ENCODE assay signal across 12 cellular contexts in genomic region chr9:107141967-107142366, GRCh38.
DNase-seq lines count a peak whose midpoint lies in the region; ATAC-seq, FAIRE-seq and TF ChIP-seq lines count a peak whose summit lies in the region.
"Had no signal": no experiment of that assay in that cellular context is flagged by ENCODE, and none has a peak within 500 bp of the region (broad histone marks: within the 10 kb centered on the region; RNA-seq: fewer than 3 reads in every experiment).

No MANE protein-coding gene starts in this region.

- TF ChIP-seq POLR2A in HepG2 (IDR thresholded peaks at IDR 0.05; ENCODE audit: insufficient read depth in 1 of 2, low read depth in 2 of 2, low read length in 2 of 2) (no peak), body of pancreas (IDR thresholded peaks at IDR 0.05) (no peak)

- no peak for FAIRE-seq in HepG2 (lab: Jason Lieb, UNC)

- no peak for TF ChIP-seq EP300 in HepG2 (IDR thresholded peaks at IDR 0.05; ENCODE audit: low read depth in 2 of 2, low read length in 2 of 2)
- TF ChIP-seq EP300 in HepG2 (CRISPR knock-in tag; IDR thresholded peaks at IDR 0.05; ENCODE audit: borderline replicate concordance), result no peak

- no peak for ATAC-seq in Panc1
- no peak for ATAC-seq in HepG2
- ATAC-seq in body of pancreas, result no peak
- no peak for ATAC-seq in HG02678 (IDR thresholded peaks at IDR 0.05; ENCODE audit: unreplicated experiment)

- no TSS peak for BruUV-seq in Panc1 (replicated peaks; lab: Mats Ljungman, UMichigan)
- BruUV-seq in HepG2 (replicated peaks; lab: Mats Ljungman, UMichigan), result no TSS peak

- 11% methylated on average over 5 of the region's 5 CpGs for WGBS in HepG2 (ENCODE audit: low lambda C conversion rate)
- 58 to 75% methylated on average over 5 of the region's 5 CpGs for WGBS in body of pancreas, 2 donors

- TF ChIP-seq CTCF in left ventricle myocardium inferior (IDR thresholded peaks at IDR 0.05; ENCODE audit: borderline replicate concordance) (no peak), right atrium auricular region (IDR thresholded peaks at IDR 0.05) (no peak), Panc1 (IDR thresholded peaks at IDR 0.05) (peak; percentile 23; the same call in 1 of the 2 replicates), HepG2 (CRISPR knock-in tag; IDR thresholded peaks at IDR 0.05) (no peak), body of pancreas (IDR thresholded peaks at IDR 0.05) (no peak)

- H3K36me3 ChIP-seq in left ventricle myocardium inferior, result no peaks in the 10 kb centered on the region
- no peaks in the 10 kb centered on the region for H3K36me3 ChIP-seq in right atrium auricular region
- H3K36me3 ChIP-seq in Panc1 (ENCODE audit: control insufficient read depth, insufficient read depth, low read length), result no peaks in the 10 kb centered on the region
- H3K36me3 ChIP-seq in HepG2 (replicated peaks in 1 of 2; ENCODE audit: control insufficient read depth in 1 of 2, insufficient read depth in 2 of 2, low read length in 2 of 2), result no peaks in the 10 kb centered on the region
- H3K36me3 ChIP-seq in body of pancreas (replicated peaks in 1 of 2; ENCODE audit: insufficient read depth in 1 of 2, low read depth in 2 of 2), result no peaks in the 10 kb centered on the region

- no peak for TF ChIP-seq RAD21 in HepG2 (CRISPR knock-in tag; IDR thresholded peaks at IDR 0.05)

- H3K27me3 ChIP-seq in left ventricle myocardium inferior (ENCODE audit: low read depth), result no peaks in the 10 kb centered on the region
- H3K27me3 ChIP-seq in right atrium auricular region, result no peaks in the 10 kb centered on the region
- no peaks in the 10 kb centered on the region; the same call in 1 of the 2 replicates for H3K27me3 ChIP-seq in Panc1 (ENCODE audit: control insufficient read depth, insufficient read depth, low read length)
- peaks cover 0 to 2% of the 10 kb centered on the region in 2 experiments; a peak in 1 of 5 replicates for H3K27me3 ChIP-seq in HepG2 (ENCODE audit: control insufficient read depth in 1 of 2, insufficient read depth in 2 of 2, low read length in 2 of 2)
- no peaks in the 10 kb centered on the region for H3K27me3 ChIP-seq in body of pancreas

- H3K4me1 ChIP-seq in left ventricle myocardium inferior (peaks cover 13% of the 10 kb centered on the region), right atrium auricular region (peaks cover 0 to 14% of the 10 kb centered on the region in 2 donors), Panc1 (ENCODE audit: control insufficient read depth, insufficient read depth, low read length) (no peaks in the 10 kb centered on the region), HepG2 (ENCODE audit: insufficient read depth, low read length) (no peaks in the 10 kb centered on the region), body of pancreas (no peaks in the 10 kb centered on the region)

- DNase-seq in left ventricle myocardium inferior, result no peak
- no peak for DNase-seq in right atrium auricular region (ENCODE audit: low spot score)
- no peak for DNase-seq in Panc1 (ENCODE audit: low read depth, low spot score)
- DNase-seq in fibroblast of peridontal ligament (ENCODE audit: extremely low read depth), result peak; percentile 24
- DNase-seq in HepG2 (ENCODE audit: low spot score), result no peak
- DNase-seq in GM03348 (ENCODE audit: low spot score), result no peak
- no peak for DNase-seq in body of pancreas
- DNase-seq: activated T-cell treated with anti-CD3 and anti-CD28 coated beads, Interleukin-2, amount 50 U/mL, for 1 hour; NCI-H510A treated with DMSO at 0.1 percent for 48 hours; T1000 had no signal

- no peaks in the 10 kb centered on the region for H3K9me3 ChIP-seq in left ventricle myocardium inferior (replicated peaks)
- H3K9me3 ChIP-seq in right atrium auricular region, result no peaks in the 10 kb centered on the region
- no peaks in the 10 kb centered on the region for H3K9me3 ChIP-seq in Panc1 (ENCODE audit: control insufficient read depth, insufficient read depth, low read depth, low read length)
- no peaks in the 10 kb centered on the region for H3K9me3 ChIP-seq in HepG2 (ENCODE audit: low read length)
- H3K9me3 ChIP-seq in body of pancreas, result no peaks in the 10 kb centered on the region

- no peaks in the 10 kb centered on the region for H4K20me1 ChIP-seq in HepG2 (ENCODE audit: insufficient read depth, low read length)

- CTCF ChIA-PET in Panc1 (lab: Charles Lee) (no interaction called here), HepG2 (lab: Yijun Ruan, JAX; ENCODE audit: low intra/inter-chr PET ratio, low total read pairs) (no interaction called here)

- H3K9ac ChIP-seq in HepG2 (ENCODE audit: insufficient read depth, low read depth, low read length), result no peak overlapping the region

- H2AFZ ChIP-seq in HepG2 (ENCODE audit: low read length), result no peak overlapping the region

- no peak overlapping the region for H3K4me3 ChIP-seq in left ventricle myocardium inferior
- H3K4me3 ChIP-seq in right atrium auricular region, result no peak overlapping the region
- H3K4me3 ChIP-seq in Panc1 (ENCODE audit: low read depth in 2 of 2, low read length in 2 of 2), result no peak overlapping the region
- no peak overlapping the region for H3K4me3 ChIP-seq in HepG2 (replicated peaks in 1 of 3; ENCODE audit: insufficient read depth in 1 of 3, low read depth in 2 of 3, low read length in 3 of 3)
- no peak overlapping the region for H3K4me3 ChIP-seq in body of pancreas

- intact Hi-C loops in left ventricle myocardium inferior (cut with micrococcal nuclease) (no loop called here), Panc1 (cut with micrococcal nuclease; ENCODE audit: unreplicated experiment) (no loop called here), HepG2 (cut with micrococcal nuclease; ENCODE audit: unreplicated experiment) (no loop called here), body of pancreas (cut with DNase I) (no loop called here)

- in situ Hi-C loops in Panc1 (cut with HindIII; ENCODE audit: low pct_unique_long_range_greater_than_20kb, low sequenced_read_pairs) (no loop called here), HepG2 (cut with HindIII; ENCODE audit: extremely low pct_ligation_motif_present, low pct_unique_long_range_greater_than_20kb) (no loop called here)

- no peaks in the 10 kb centered on the region for H3K79me2 ChIP-seq in HepG2 (ENCODE audit: insufficient read depth, low read length)

- POLR2A ChIA-PET in Panc1 (lab: Charles Lee) (no interaction called here), HepG2 (lab: Yijun Ruan, JAX) (no interaction called here)

- H3K27ac ChIP-seq in left ventricle myocardium inferior (replicated peaks) (peak overlapping the region; percentile 47), right atrium auricular region (no peak overlapping the region), Panc1 (ENCODE audit: low read length) (no peak overlapping the region), HepG2 (ENCODE audit: extremely low read length, insufficient read depth, low read length) (no peak overlapping the region), body of pancreas (no peak overlapping the region)
- H3K27ac ChIP-seq: HL-60 had no signal

- no peak overlapping the region for H3K4me2 ChIP-seq in HepG2 (ENCODE audit: low read depth, low read length)

TF ChIP-seq in HepG2, 621 proteins besides CTCF, POLR2A, EP300 and RAD21:
- no peak for TF ChIP-seq NRL (CRISPR knock-in tag; IDR thresholded peaks at IDR 0.05; ENCODE audit: borderline replicate concordance)
- TF ChIP-seq USF2 (IDR thresholded peaks at IDR 0.05; ENCODE audit: low read depth, low read length), result no peak
- no peak for TF ChIP-seq USF2 (CRISPR knock-in tag; IDR thresholded peaks at IDR 0.05; ENCODE audit: borderline replicate concordance)
- no peak for TF ChIP-seq TOE1 (CRISPR knock-in tag; IDR thresholded peaks at IDR 0.05)
- no peak for TF ChIP-seq KMT2A (CRISPR knock-in tag; IDR thresholded peaks at IDR 0.05)
- TF ChIP-seq ZBTB38 (CRISPR knock-in tag; IDR thresholded peaks at IDR 0.05), result no peak
- TF ChIP-seq ZNF597 (CRISPR knock-in tag; IDR thresholded peaks at IDR 0.05), result no peak
- no peak for TF ChIP-seq ZSCAN12 (CRISPR knock-in tag; IDR thresholded peaks at IDR 0.05)
- no peak for TF ChIP-seq BCL6 (CRISPR knock-in tag; IDR thresholded peaks at IDR 0.05)
- TF ChIP-seq GABPA (IDR thresholded peaks at IDR 0.05; ENCODE audit: low read depth, low read length), result no peak
- TF ChIP-seq GABPA (CRISPR knock-in tag; IDR thresholded peaks at IDR 0.05; ENCODE audit: low read depth), result no peak
- TF ChIP-seq SIX4 (CRISPR knock-in tag; IDR thresholded peaks at IDR 0.05), result no peak
- no peak for TF ChIP-seq CBX2 (IDR thresholded peaks at IDR 0.05; ENCODE audit: low read depth, low read length)
- no peak for TF ChIP-seq CBX2 (CRISPR knock-in tag; IDR thresholded peaks at IDR 0.05; ENCODE audit: low read depth)
- TF ChIP-seq ZMAT3 (CRISPR knock-in tag; conservative IDR thresholded peaks at IDR 0.05), result no peak
- TF ChIP-seq ZNF7 (CRISPR knock-in tag; IDR thresholded peaks at IDR 0.05), result no peak
- no peak for TF ChIP-seq ZBTB1 (CRISPR knock-in tag; IDR thresholded peaks at IDR 0.05; ENCODE audit: borderline replicate concordance)
- no peak for TF ChIP-seq ZNF547 (CRISPR knock-in tag; IDR thresholded peaks at IDR 0.05)
TF ChIP-seq in HepG2: peak in this region for 0.
